ENCODE assay signal across 8 cellular contexts in the genomic region with DNA sequence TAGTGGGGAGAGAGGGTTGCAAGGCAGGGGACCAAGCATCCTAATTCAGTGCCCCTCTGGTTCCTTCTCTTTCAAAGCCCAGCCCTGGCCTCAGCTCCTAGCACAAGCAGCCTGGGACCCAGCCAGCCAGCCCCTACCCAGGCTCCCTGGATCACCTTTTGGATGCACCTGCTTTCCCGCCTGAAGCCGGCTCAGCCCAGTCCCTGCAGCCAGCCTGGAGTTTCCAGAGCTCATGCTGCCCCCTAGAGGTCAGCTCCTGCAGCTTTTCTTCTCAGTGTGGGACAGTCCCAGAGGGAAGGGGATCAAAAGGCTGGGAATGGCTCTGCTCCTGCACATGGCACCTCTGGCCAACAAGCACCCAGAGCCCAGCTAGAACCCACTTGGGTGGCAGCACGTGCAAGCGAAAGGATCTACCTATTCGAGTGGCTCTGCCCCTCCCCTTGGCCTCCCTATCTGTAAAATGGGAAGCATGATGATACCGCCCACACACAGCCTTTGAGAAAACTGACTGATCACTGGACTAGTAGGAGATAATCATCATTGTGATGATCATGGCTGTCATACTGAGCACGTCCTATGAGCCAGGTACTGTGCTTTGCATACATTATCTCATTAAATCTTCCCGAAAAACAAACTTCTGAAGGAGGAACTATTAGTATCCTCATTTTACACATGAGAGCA. TPM values are rescaled to one million over a fixed set of nuclear protein-coding genes. Genes with fewer than 3 reads are reported as not detected.
DNase-seq lines count a peak whose midpoint lies in the region; ATAC-seq, FAIRE-seq and TF ChIP-seq lines count a peak whose summit lies in the region.

No MANE protein-coding gene starts in this region.

- H3K4me1 Mint-ChIP-seq in T-cell: no peaks in the 10 kb centered on the region

- H3K4me2 ChIP-seq in keratinocyte (ENCODE audit: control insufficient read depth, extremely low read depth, insufficient read depth, low read depth, low read length): no peak overlapping the region

- peak; percentile 55 for DNase-seq in Daoy (ENCODE audit: low read depth)
- peak; percentile 39 for DNase-seq in KG1 (lab: John Stamatoyannopoulos, UW)
- DNase-seq in T-cell: peak in 21 of 34 experiments; percentile 2 to 25 (median 9)
- DNase-seq in bronchial epithelial cell (ENCODE audit: low read depth): peak; percentile 49
- DNase-seq in keratinocyte (ENCODE audit: low read depth, low spot score): peak; percentile 9
- DNase-seq in stimulated activated CD4-positive, alpha-beta T cell treated with anti-CD3 and anti-CD28 coated beads, Interleukin-2, amount 100 ng/mL, for 48 hours: peak; percentile 50 to 53

- H3K4me3 ChIP-seq in bronchial epithelial cell (ENCODE audit: low read depth, low read length) (no peak overlapping the region), keratinocyte (ENCODE audit: control insufficient read depth in 2 of 3, extremely low read depth in 1 of 3, insufficient read depth in 2 of 3, low read depth in 1 of 3, low read length in 3 of 3) (no peak overlapping the region)

- ATAC-seq in GM21423 (IDR thresholded peaks at IDR 0.05; ENCODE audit: unreplicated experiment) (peak; percentile 63), T-cell (replicated peaks in 1 of 4) (peak in 1 of 4 experiments; percentile 50), GM21526 (IDR thresholded peaks at IDR 0.05; ENCODE audit: low FRiP score, unreplicated experiment) (no peak)

- no peaks in the 10 kb centered on the region for H4K20me1 ChIP-seq in keratinocyte (ENCODE audit: control insufficient read depth, extremely low read depth, insufficient read depth, low read length)

- no peaks in the 10 kb centered on the region for H3K9me3 Mint-ChIP-seq in T-cell

- H3K9me3 ChIP-seq in keratinocyte (ENCODE audit: control insufficient read depth, low read depth, low read length): no peaks in the 10 kb centered on the region

- H3K27me3 ChIP-seq in bronchial epithelial cell (ENCODE audit: control insufficient read depth, insufficient read depth, low read length): no peaks in the 10 kb centered on the region
- H3K27me3 ChIP-seq in keratinocyte (ENCODE audit: control insufficient read depth, extremely low read depth, insufficient read depth, low read length): no peaks in the 10 kb centered on the region

- H3K27me3 Mint-ChIP-seq in T-cell: peaks cover 1 to 12% of the 10 kb centered on the region in 2 donors

- TF ChIP-seq CTCF in bronchial epithelial cell (IDR thresholded peaks at IDR 0.05; ENCODE audit: insufficient read depth, low read length, severe bottlenecking) (peak; percentile 93), keratinocyte (optimal IDR thresholded peaks at IDR 0.05 in 1 of 3, IDR thresholded peaks at IDR 0.05 in 1 of 3, conservative IDR thresholded peaks at IDR 0.05 in 1 of 3; ENCODE audit: extremely low read depth in 1 of 3, insufficient read depth in 2 of 3, low read length in 3 of 3) (peak; percentile 77 to 84 (median 77))

- dilution Hi-C loops in keratinocyte (cut with MboI; ENCODE audit: extremely low pct_ligation_motif_present, low sequenced_read_pairs): no loop called here

- no peaks in the 10 kb centered on the region for H3K9me1 ChIP-seq in keratinocyte (ENCODE audit: control insufficient read depth, extremely low read depth, insufficient read depth, low read length)

- no peak overlapping the region for H3K9ac ChIP-seq in keratinocyte (ENCODE audit: control insufficient read depth, extremely low read depth, insufficient read depth, low read length)

- CTCF ChIA-PET in T-cell (lab: Charles Lee): interaction anchor here in 1 of 2 donors (1.1 kb wide), 1 partner anchor 11 kb away, joined by 3 read pairs; no protein-coding TSS in a partner anchor

- no peaks in the 10 kb centered on the region for H3K4me1 ChIP-seq in keratinocyte (ENCODE audit: control insufficient read depth, extremely low read depth, insufficient read depth, low read length)

- no peak overlapping the region for H2AFZ ChIP-seq in keratinocyte (ENCODE audit: control insufficient read depth, low read length)

- FAIRE-seq in bronchial epithelial cell (lab: Jason Lieb, UNC) (no peak), keratinocyte (lab: Jason Lieb, UNC) (peak; percentile 29)

- H3K27ac Mint-ChIP-seq in T-cell: no peak overlapping the region

- no peak overlapping the region for H3K27ac ChIP-seq in keratinocyte (ENCODE audit: control insufficient read depth, insufficient read depth, low read length)

- no peaks in the 10 kb centered on the region for H3K79me2 ChIP-seq in keratinocyte (ENCODE audit: control insufficient read depth, insufficient read depth, low read length)

- no peak overlapping the region for H3K4me3 Mint-ChIP-seq in T-cell

- no peaks in the 10 kb centered on the region for H3K36me3 Mint-ChIP-seq in T-cell

- H3K36me3 ChIP-seq in bronchial epithelial cell (ENCODE audit: control insufficient read depth, insufficient read depth, low read length): no peaks in the 10 kb centered on the region
- H3K36me3 ChIP-seq in keratinocyte (ENCODE audit: control insufficient read depth in 2 of 2, extremely low read depth in 1 of 2, insufficient read depth in 2 of 2, low read length in 2 of 2): no peaks in the 10 kb centered on the region

- POLR2A ChIA-PET in T-cell (lab: Charles Lee): interaction anchor here in 1 of 2 donors (0.6 kb wide), 1 partner anchor 1407 kb away, joined by 3 read pairs; no protein-coding TSS in a partner anchor

RNA-seq across cellular contexts. Expression of a gene that starts 48.6 kb away (rescaled TPM):
- not detected in 2 replicates for total RNA-seq in Daoy (2014; rRNA removed; shearing (Covaris generic))
- total RNA-seq in T-cell (not detected), bronchial epithelial cell (not detected in 2 replicates)
- polyA plus RNA-seq in keratinocyte: not detected in 3 replicates
- not detected for polyA plus RNA-seq in keratinocyte (2011; ENCODE audit: low read depth)
- not detected in 2 replicates for polyA plus RNA-seq in keratinocyte (2011; cell fraction: cytosol; rRNA removed)
- polyA plus RNA-seq in keratinocyte (2011; cell fraction: nucleus; rRNA removed): not detected in 2 replicates
- polyA plus RNA-seq in keratinocyte (2012; ENCODE audit: low replicate concordance): not detected in 2 replicates
- not detected in 3 replicates for polyA minus RNA-seq in keratinocyte
- polyA minus RNA-seq in keratinocyte (2011; cell fraction: cytosol; rRNA and poly(A)+ RNA removed): not detected
- polyA minus RNA-seq in keratinocyte (2011; cell fraction: nucleus; rRNA and poly(A)+ RNA removed): not detected in 2 replicates
